8 cellular contexts compared by ENCODE assay signal in the genomic region with DNA sequence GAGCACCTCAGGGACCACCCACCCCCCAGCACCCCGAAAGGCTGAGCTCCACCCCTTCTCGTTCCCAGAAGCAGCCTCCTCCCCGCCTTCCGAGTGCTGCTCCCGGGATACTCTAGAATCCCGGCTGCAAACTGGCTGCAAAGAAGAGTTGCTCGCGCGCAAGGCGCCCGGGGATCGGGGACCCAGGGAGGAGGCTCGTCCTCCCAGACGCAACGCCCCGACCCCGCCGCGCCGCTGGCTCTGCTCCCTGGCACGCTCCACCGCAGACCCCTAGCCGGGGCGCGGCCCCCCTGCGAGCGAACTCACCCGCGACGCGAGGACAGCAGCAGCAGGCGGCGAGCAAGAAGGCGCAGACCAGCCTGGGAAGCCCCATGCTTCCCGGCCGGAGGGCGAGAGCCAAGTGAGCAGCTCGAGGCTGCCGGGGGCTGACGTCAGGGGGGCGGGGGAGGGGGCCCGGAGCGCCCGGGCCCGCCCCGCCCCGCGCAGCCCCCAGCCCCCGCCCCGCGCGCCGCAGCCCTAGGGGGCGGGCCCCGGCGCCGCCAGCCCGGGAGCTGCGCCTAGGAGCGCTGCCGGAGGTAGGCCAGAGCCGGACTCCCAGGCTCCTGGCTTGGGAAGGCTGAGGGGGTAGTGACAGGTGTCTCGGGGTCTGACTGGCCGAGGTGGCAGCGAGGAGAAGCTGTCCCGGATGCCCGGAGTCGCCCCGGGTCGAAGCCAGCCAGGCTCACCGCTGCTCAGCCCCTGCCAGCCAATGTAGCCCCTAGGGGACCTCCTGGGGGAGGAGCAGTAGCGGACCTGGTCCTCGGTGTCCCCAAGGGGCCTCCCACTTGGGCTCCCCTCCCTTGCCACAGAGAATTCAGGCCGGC. TPM values are rescaled to one million over a fixed set of nuclear protein-coding genes. Genes with fewer than 3 reads are reported as not detected.
DNase-seq lines count a peak whose midpoint lies in the region; ATAC-seq and TF ChIP-seq lines count a peak whose summit lies in the region.

A gene with protein sequence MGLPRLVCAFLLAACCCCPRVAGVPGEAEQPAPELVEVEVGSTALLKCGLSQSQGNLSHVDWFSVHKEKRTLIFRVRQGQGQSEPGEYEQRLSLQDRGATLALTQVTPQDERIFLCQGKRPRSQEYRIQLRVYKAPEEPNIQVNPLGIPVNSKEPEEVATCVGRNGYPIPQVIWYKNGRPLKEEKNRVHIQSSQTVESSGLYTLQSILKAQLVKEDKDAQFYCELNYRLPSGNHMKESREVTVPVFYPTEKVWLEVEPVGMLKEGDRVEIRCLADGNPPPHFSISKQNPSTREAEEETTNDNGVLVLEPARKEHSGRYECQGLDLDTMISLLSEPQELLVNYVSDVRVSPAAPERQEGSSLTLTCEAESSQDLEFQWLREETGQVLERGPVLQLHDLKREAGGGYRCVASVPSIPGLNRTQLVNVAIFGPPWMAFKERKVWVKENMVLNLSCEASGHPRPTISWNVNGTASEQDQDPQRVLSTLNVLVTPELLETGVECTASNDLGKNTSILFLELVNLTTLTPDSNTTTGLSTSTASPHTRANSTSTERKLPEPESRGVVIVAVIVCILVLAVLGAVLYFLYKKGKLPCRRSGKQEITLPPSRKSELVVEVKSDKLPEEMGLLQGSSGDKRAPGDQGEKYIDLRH (minus strand): TSS at position 402 of the 863 bp plus-strand sequence. CDS start 29 bp downstream, at position 373.

- H3K4me3 Mint-ChIP-seq in activated CD4-positive, alpha-beta memory T cell treated with anti-CD3 and anti-CD28 coated beads, Interleukin-2, amount 10 ng/mL, durations not matched to agents 7 days and 5 days = peak within 1 kb of the TSS; percentile 58

- H3K9me3 Mint-ChIP-seq in activated CD4-positive, alpha-beta memory T cell treated with anti-CD3 and anti-CD28 coated beads, Interleukin-2, amount 10 ng/mL, durations not matched to agents 7 days and 5 days = no peaks in the 10 kb centered on the region

- no peaks in the 10 kb centered on the region for H3K36me3 Mint-ChIP-seq in activated CD4-positive, alpha-beta memory T cell treated with anti-CD3 and anti-CD28 coated beads, Interleukin-2, amount 10 ng/mL, durations not matched to agents 7 days and 5 days (ENCODE audit: low read depth)

- H3K27me3 Mint-ChIP-seq in activated CD4-positive, alpha-beta memory T cell treated with anti-CD3 and anti-CD28 coated beads, Interleukin-2, amount 10 ng/mL, durations not matched to agents 7 days and 5 days = peaks cover 34% of the 10 kb centered on the region

- H3K4me2 ChIP-seq in BLaER1 treated with 17β-estradiol and CSF1 and Interleukin-3, amounts not matched to agents 10 nM and 100 nM = peak within 1 kb of the TSS; percentile 95 to 100 (median 99)
- peak within 1 kb of the TSS; percentile 89 for H3K4me2 ChIP-seq in osteoblast (ENCODE audit: insufficient read depth, low read length)

- CTCF ChIA-PET in activated CD4-positive, alpha-beta memory T cell treated with anti-CD3 and anti-CD28 coated beads, Interleukin-2, amount 10 ng/mL, durations not matched to agents 7 days and 5 days (lab: Charles Lee) = no interaction called here
- CTCF ChIA-PET in GM10248 (lab: Yijun Ruan, JAX) = interaction anchor here (1.2 to 2.2 kb wide), 4 partner anchors 9 to 171 kb away, joined by 3 to 7 read pairs (median 6); no protein-coding TSS in a partner anchor

- H2AFZ ChIP-seq in osteoblast (ENCODE audit: low read length) = peak within 1 kb of the TSS; percentile 72

- TF ChIP-seq CTCF in osteoblast (IDR thresholded peaks at IDR 0.05; ENCODE audit: extremely low read depth, low read depth, low read length) (no peak), GM10248 (IDR thresholded peaks at IDR 0.05; ENCODE audit: control extremely low read depth, extremely low read depth, low read depth, missing control alignments) (no peak)

- peak within 1 kb of the TSS in 9 of 11 experiments; percentile 76 to 87 (median 80); a peak in 17 of 22 replicates for H3K27ac ChIP-seq in BLaER1 treated with 17β-estradiol and CSF1 and Interleukin-3, amounts not matched to agents 10 nM and 100 nM
- H3K27ac ChIP-seq in osteoblast (ENCODE audit: low read depth, low read length) = peak within 1 kb of the TSS; percentile 92

- peak within 1 kb of the TSS; percentile 49 to 85 (median 76) for H3K4me3 ChIP-seq in BLaER1 treated with 17β-estradiol and CSF1 and Interleukin-3, amounts not matched to agents 10 nM and 100 nM
- peak within 1 kb of the TSS; percentile 74 for H3K4me3 ChIP-seq in osteoblast (ENCODE audit: insufficient read depth, low read length)

- no peaks in the 10 kb centered on the region for H3K9me3 ChIP-seq in BLaER1 treated with 17β-estradiol and CSF1 and Interleukin-3, amounts not matched to agents 10 nM and 100 nM (replicated peaks in 1 of 11)
- H3K9me3 ChIP-seq in osteoblast (ENCODE audit: low read depth, low read length) = no peaks in the 10 kb centered on the region

- H3K4me1 Mint-ChIP-seq in activated CD4-positive, alpha-beta memory T cell treated with anti-CD3 and anti-CD28 coated beads, Interleukin-2, amount 10 ng/mL, durations not matched to agents 7 days and 5 days = peaks cover 51% of the 10 kb centered on the region

- H3K27ac Mint-ChIP-seq in activated CD4-positive, alpha-beta memory T cell treated with anti-CD3 and anti-CD28 coated beads, Interleukin-2, amount 10 ng/mL, durations not matched to agents 7 days and 5 days = no peak within 1 kb of the TSS

- H3K36me3 ChIP-seq in BLaER1 treated with 17β-estradiol and CSF1 and Interleukin-3, amounts not matched to agents 10 nM and 100 nM = peaks cover 0 to 31% (median 28%) of the 10 kb centered on the region in 11 experiments; a peak in 16 of 22 replicates
- peaks cover 5% of the 10 kb centered on the region for H3K36me3 ChIP-seq in osteoblast (ENCODE audit: insufficient read depth, low read length)

- peaks cover 0 to 30% (median 0%) of the 10 kb centered on the region in 11 experiments; a peak in 8 of 22 replicates for H3K27me3 ChIP-seq in BLaER1 treated with 17β-estradiol and CSF1 and Interleukin-3, amounts not matched to agents 10 nM and 100 nM
- no peaks in the 10 kb centered on the region for H3K27me3 ChIP-seq in osteoblast (ENCODE audit: insufficient read depth, low read length)

- POLR2A ChIA-PET in activated CD4-positive, alpha-beta memory T cell treated with anti-CD3 and anti-CD28 coated beads, Interleukin-2, amount 10 ng/mL, durations not matched to agents 7 days and 5 days (lab: Charles Lee) = interaction anchor here (1.2 to 4.2 kb wide), 5 partner anchors 9 to 148 kb away, joined by 3 to 16 read pairs (median 6); a partner anchor contains a TSS
- POLR2A ChIA-PET in GM10248 (lab: Yijun Ruan, JAX) = interaction anchor here (1.4 kb wide), 1 partner anchor 9 kb away, joined by 4 read pairs; no protein-coding TSS in a partner anchor

- no peak for ATAC-seq in GM19035 (IDR thresholded peaks at IDR 0.05; ENCODE audit: unreplicated experiment)

- peaks cover 59 to 74% (median 71%) of the 10 kb centered on the region in 10 experiments for H3K4me1 ChIP-seq in BLaER1 treated with 17β-estradiol and CSF1 and Interleukin-3, amounts not matched to agents 10 nM and 100 nM
- peaks cover 50% of the 10 kb centered on the region for H3K4me1 ChIP-seq in osteoblast (ENCODE audit: insufficient read depth, low read length)

- no peaks in the 10 kb centered on the region for H3K79me2 ChIP-seq in osteoblast (ENCODE audit: insufficient read depth, low read length)

- H4K20me1 ChIP-seq in BLaER1 treated with 17β-estradiol and CSF1 and Interleukin-3, amounts not matched to agents 10 nM and 100 nM = peaks cover 0 to 43% (median 2%) of the 10 kb centered on the region in 11 experiments; a peak in 9 of 22 replicates
- no peaks in the 10 kb centered on the region for H4K20me1 ChIP-seq in osteoblast (ENCODE audit: insufficient read depth, low read length)

- H3K9ac ChIP-seq in BLaER1 treated with 17β-estradiol and CSF1 and Interleukin-3, amounts not matched to agents 10 nM and 100 nM = peak within 1 kb of the TSS; percentile 11 to 90 (median 77); a peak in 21 of 22 replicates

- DNase-seq in HT-29 (ENCODE audit: low spot score) (peak; percentile 44), globus pallidus (ENCODE audit: low spot score) (peak; percentile 71), osteoblast (ENCODE audit: insufficient read length, low spot score, missing footprints) (peak; percentile 95), 8988T (no peak), GM10248 (ENCODE audit: extremely low spot score) (no peak)
- DNase-seq in activated CD4-positive, alpha-beta memory T cell treated with anti-CD3 and anti-CD28 coated beads, Interleukin-2, amount 10 ng/mL, durations not matched to agents 7 days and 5 days = no peak

RNA-seq across cellular contexts. Expression of the gene that starts here (rescaled TPM):
- 6.4 and 9.9 TPM in 2 replicates for total RNA-seq in HT-29 (2014; rRNA removed; shearing (Covaris generic))
- 1 to 10 TPM; 6.5 to 6.6 TPM for total RNA-seq in activated CD4-positive, alpha-beta memory T cell treated with anti-CD3 and anti-CD28 coated beads, Interleukin-2, amount 10 ng/mL, durations not matched to agents 7 days and 5 days
- total RNA-seq in osteoblast = 11.2 and 14.1 TPM in 2 replicates

Comparison
In these comparisons a context has a peak if more than half of its experiments do, and no peak if none do; other contexts are left out.
1. DNase-seq: peak in HT-29 (single experiment), globus pallidus (single experiment) and osteoblast (single experiment); none in activated CD4-positive, alpha-beta memory T cell treated with anti-CD3 and anti-CD28 coated beads, Interleukin-2, amount 10 ng/mL, durations not matched to agents 7 days and 5 days (single experiment), 8988T (single experiment) and GM10248 (single experiment).